Comparison of ENCODE assay signal across 27 cellular contexts in genomic region chr21:40938078-40938477, GRCh38.
"Had no signal": no experiment of that assay in that cellular context is flagged by ENCODE, and none has a peak within 500 bp of the region (broad histone marks: within the 10 kb centered on the region; RNA-seq: fewer than 3 reads in every experiment).

No MANE protein-coding gene starts in this region.

- H3K27me3 Mint-ChIP-seq: stimulated activated naive B cell treated with anti-CD40 and anti-IgM and Interleukin-4, amounts not matched to agents 10 μg/mL and 1 μg/mL and 100 μg/mL, for 72 hours had no signal

- H3K4me1 ChIP-seq: pancreas, prostate gland, stomach, testis, thyroid gland, transverse colon, upper lobe of left lung, vagina had no signal

- H3K9me3 ChIP-seq: pancreas, prostate gland, stomach, testis, thyroid gland, transverse colon, upper lobe of left lung, vagina had no signal

- H3K4me3 Mint-ChIP-seq: immature natural killer cell; memory B cell; naive thymus-derived CD8-positive, alpha-beta T cell; nephron; neural crest cell; stimulated activated naive B cell treated with anti-CD40 and anti-IgM and Interleukin-4, amounts not matched to agents 10 μg/mL and 1 μg/mL and 100 μg/mL, for 72 hours had no signal

- H3K27me3 ChIP-seq: pancreas, stomach, testis, thyroid gland, transverse colon, upper lobe of left lung, vagina had no signal

- H3K36me3 Mint-ChIP-seq: immature natural killer cell; naive thymus-derived CD8-positive, alpha-beta T cell; stimulated activated naive B cell treated with anti-CD40 and anti-IgM and Interleukin-4, amounts not matched to agents 10 μg/mL and 1 μg/mL and 100 μg/mL, for 72 hours had no signal

- H3K27ac ChIP-seq: pancreas, prostate gland, skin epidermis, stomach, testis, thyroid gland, transverse colon, upper lobe of left lung, vagina had no signal

- H3K4me1 Mint-ChIP-seq: immature natural killer cell; memory B cell; naive thymus-derived CD8-positive, alpha-beta T cell; nephron; neural crest cell; stimulated activated naive B cell treated with anti-CD40 and anti-IgM and Interleukin-4, amounts not matched to agents 10 μg/mL and 1 μg/mL and 100 μg/mL, for 72 hours had no signal

- H3K27ac Mint-ChIP-seq: immature natural killer cell; memory B cell; naive thymus-derived CD8-positive, alpha-beta T cell; nephron; stimulated activated naive B cell treated with anti-CD40 and anti-IgM and Interleukin-4, amounts not matched to agents 10 μg/mL and 1 μg/mL and 100 μg/mL, for 72 hours had no signal

- H3K4me3 ChIP-seq: lung, pancreas, prostate gland, skin epidermis, stomach, testis, thyroid gland, transverse colon, upper lobe of left lung, vagina had no signal

- DNase-seq: hypothalamus; immature natural killer cell; naive thymus-derived CD8-positive, alpha-beta T cell; nucleus accumbens; pancreas; posterior cingulate gyrus; retina; stimulated activated CD4-positive, alpha-beta T cell treated with anti-CD3 and anti-CD28 coated beads, Interleukin-12 subunit alpha, Interleukin-12 subunit beta, amount 100 ng/mL, for 4 hours; stimulated activated CD4-positive, alpha-beta T cell treated with anti-CD3 and anti-CD28 coated beads, Interleukin-15, amount 100 ng/mL, for 24 hours; stimulated activated CD4-positive, alpha-beta T cell treated with anti-CD3 and anti-CD28 coated beads, Interleukin-2, amount 100 ng/mL, for 24 hours; stimulated activated CD4-positive, alpha-beta T cell treated with anti-CD3 and anti-CD28 coated beads, Interleukin-4, amount 100 ng/mL, for 1 hour; stimulated activated naive B cell treated with anti-CD40 and anti-IgM and Interleukin-4, amounts not matched to agents 10 μg/mL and 1 μg/mL and 100 μg/mL, for 72 hours; stimulated activated naive CD8-positive, alpha-beta T cell treated with anti-CD3 and anti-CD28 coated beads, Interleukin-15, Interleukin-2, amounts not matched to agents 100 U/mL and 50 U/mL, for 24 hours; stomach; testis; thyroid gland; transverse colon; upper lobe of left lung had no signal

- H3K36me3 ChIP-seq: pancreas, prostate gland, stomach, thyroid gland, transverse colon, upper lobe of left lung, vagina had no signal

- ATAC-seq: left lobe of liver; naive thymus-derived CD8-positive, alpha-beta T cell; pancreas; sciatic nerve; stimulated activated naive B cell treated with anti-CD40 and anti-IgM and Interleukin-4, amounts not matched to agents 10 μg/mL and 1 μg/mL and 100 μg/mL, for 72 hours; stimulated activated naive CD8-positive, alpha-beta T cell treated with anti-CD3 and anti-CD28 coated beads, Interleukin-15, Interleukin-2, amounts not matched to agents 100 U/mL and 50 U/mL, for 24 hours had no signal
